ENCODE assay signal across 12 cellular contexts in genomic region chr12:4567073-4567881, GRCh38.
A peak's percentile ranks its signal among the peaks of the same experiment; 100 is the strongest.
DNase-seq lines count a peak whose midpoint lies in the region; ATAC-seq lines count a peak whose summit lies in the region.
"Had no signal": no experiment of that assay in that cellular context is flagged by ENCODE, and none has a peak within 500 bp of the region (broad histone marks: within the 10 kb centered on the region; RNA-seq: fewer than 3 reads in every experiment).

No MANE protein-coding gene starts in this region.

- DNase-seq in GF-D8 (lab: John Stamatoyannopoulos, UW) (peak; percentile 41), NOMO-1 treated with DMSO at 0.1 percent for 48 hours (lab: John Stamatoyannopoulos, UW; ENCODE audit: unreplicated experiment) (peak; percentile 91), inferior parietal cortex (ENCODE audit: extremely low spot score) (peak; percentile 14), kidney glomerular epithelial cell (lab: John Stamatoyannopoulos, UW) (no peak), NCI-H82 (lab: John Stamatoyannopoulos, UW) (no peak)
- no peak for DNase-seq in stimulated activated CD4-positive, alpha-beta T cell treated with anti-CD3 and anti-CD28 coated beads, Interleukin-4, amount 100 ng/mL, for 4 hours
- DNase-seq: CD4-positive, CD25-positive, alpha-beta regulatory T cell; IMR-90; retina; RPMI8226 had no signal

- peak; percentile 49 for ATAC-seq in GM21515 (IDR thresholded peaks at IDR 0.05; ENCODE audit: unreplicated experiment)
- ATAC-seq in HG02642 (IDR thresholded peaks at IDR 0.05; ENCODE audit: poor library complexity, unreplicated experiment), result no peak

Comparison
In these comparisons a context has a peak if more than half of its experiments do, and no peak if none do; other contexts are left out.
1. DNase-seq: peak in GF-D8 (single experiment), NOMO-1 treated with DMSO at 0.1 percent for 48 hours (single experiment) and inferior parietal cortex (single experiment); none in kidney glomerular epithelial cell (single experiment), stimulated activated CD4-positive, alpha-beta T cell treated with anti-CD3 and anti-CD28 coated beads, Interleukin-4, amount 100 ng/mL, for 4 hours (0 of 2) and NCI-H82 (single experiment).